In genomic region chr3:165669967-165670366, GRCh38 we compare ENCODE assay signal across 19 cellular contexts.
"Had no signal": no experiment of that assay in that cellular context is flagged by ENCODE, and none has a peak within 500 bp of the region (broad histone marks: within the 10 kb centered on the region; RNA-seq: fewer than 3 reads in every experiment).

No MANE protein-coding gene starts in this region.

- H3K36me3 ChIP-seq: ascending aorta, upper lobe of right lung had no signal

- DNase-seq: activated CD4-positive, alpha-beta T cell treated with anti-CD3 and anti-CD28 coated beads, Interleukin-2, amount 50 U/mL, for 48 hours; activated CD4-positive, CD25-positive, alpha-beta regulatory T cell treated with anti-CD3 and anti-CD28 coated beads, Interleukin-2, amount 50 U/mL, for 72 hours; activated gamma-delta T cell treated with Interleukin-2 at 50 U/mL for 16 hours; activated naive CD8-positive, alpha-beta T cell treated with anti-CD3 and anti-CD28 coated beads, Interleukin-2, amount 10 ng/mL, durations not matched to agents 7 days and 5 days; activated T-cell treated with anti-CD3 and anti-CD28 coated beads, Interleukin-2, amount 50 U/mL, for 48 hours; central memory CD4-positive, alpha-beta T cell; effector CD4-positive, alpha-beta T cell; immature natural killer cell; left cardiac atrium; naive thymus-derived CD8-positive, alpha-beta T cell; nucleus accumbens; stimulated activated CD4-positive, alpha-beta T cell treated with anti-CD3 and anti-CD28 coated beads, Interleukin-12 subunit alpha, Interleukin-12 subunit beta, amount 100 ng/mL, for 4 hours; stimulated activated naive CD4-positive, alpha-beta T cell treated with Interleukin-2 at 50 U/mL for 16 hours; SW 1271; upper lobe of right lung had no signal

- H3K4me1 ChIP-seq: ascending aorta, upper lobe of right lung had no signal

- ATAC-seq: left cardiac atrium; naive thymus-derived CD8-positive, alpha-beta T cell; sciatic nerve; upper lobe of right lung had no signal

- H3K27me3 ChIP-seq: ascending aorta, upper lobe of right lung had no signal

- H3K27ac ChIP-seq: ascending aorta, coronary artery, upper lobe of right lung had no signal

- H3K4me3 ChIP-seq: ascending aorta, coronary artery, lung, upper lobe of right lung had no signal

- H3K9me3 ChIP-seq: ascending aorta, upper lobe of right lung had no signal
